ENCODE assay signal across 16 cellular contexts in the genomic region with DNA sequence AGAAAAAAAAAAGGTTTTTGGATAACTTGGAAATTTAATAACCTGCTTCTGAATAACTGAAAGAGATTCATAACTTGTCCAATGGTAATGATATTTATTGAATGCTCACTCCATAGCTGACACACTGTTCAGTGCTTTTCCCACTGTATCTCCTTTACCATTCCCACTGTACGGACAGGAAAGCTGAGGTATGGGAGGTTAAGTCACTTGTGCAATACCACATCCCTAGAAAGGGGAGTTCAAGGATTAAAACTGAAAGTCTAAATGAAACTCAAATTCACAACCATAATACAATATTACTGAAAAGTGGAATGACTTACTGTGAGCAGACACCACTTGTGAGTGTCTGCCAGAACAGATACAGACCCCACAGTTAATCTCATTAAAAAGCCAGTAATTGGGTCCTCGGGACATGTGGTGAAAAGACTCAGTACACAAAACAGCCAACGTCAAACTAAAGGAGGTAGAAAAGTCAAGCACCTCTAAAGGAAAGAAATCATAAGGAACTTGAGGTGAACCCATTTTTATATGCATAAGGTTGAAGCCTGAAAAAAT. TPM values are rescaled to one million over a fixed set of nuclear protein-coding genes. Genes with fewer than 3 reads are reported as not detected.
A peak's percentile ranks its signal among the peaks of the same experiment; 100 is the strongest.
DNase-seq lines count a peak whose midpoint lies in the region; ATAC-seq, FAIRE-seq and TF ChIP-seq lines count a peak whose summit lies in the region.
"Had no signal": no experiment of that assay in that cellular context is flagged by ENCODE, and none has a peak within 500 bp of the region (broad histone marks: within the 10 kb centered on the region; RNA-seq: fewer than 3 reads in every experiment).

No MANE protein-coding gene starts in this region.

- no peaks in the 10 kb centered on the region for H3K9me3 ChIP-seq in A549
- H3K9me3 ChIP-seq in neural progenitor cell (ENCODE audit: low read depth): no peaks in the 10 kb centered on the region
- H3K9me3 ChIP-seq: HAP-1 had no signal

- no peaks in the 10 kb centered on the region for H4K20me1 ChIP-seq in neural progenitor cell (ENCODE audit: low read depth)

- H3K4me1 ChIP-seq in A549 (peaks cover 41% of the 10 kb centered on the region), neural progenitor cell (no peaks in the 10 kb centered on the region)
- H3K4me1 ChIP-seq: HAP-1 had no signal

- TF ChIP-seq EP300 in A549 (IDR thresholded peaks at IDR 0.05): no peak

- POLR2A ChIA-PET in A549 (lab: Yijun Ruan, JAX): no interaction called here

- WGBS in A549 (ENCODE audit: missing lambda C conversion rate): 82% methylated on average over 3 of the region's 3 CpGs

- TF ChIP-seq POLR2A in A549 (IDR thresholded peaks at IDR 0.05; ENCODE audit: low read length): no peak

- DNase-seq in A549 (ENCODE audit: low read depth in 1 of 2, low spot score in 1 of 2) (no peak), NCI-H524 (lab: John Stamatoyannopoulos, UW) (peak; percentile 16 to 56), SK-N-DZ (ENCODE audit: low spot score) (peak; percentile 93), left kidney (ENCODE audit: low read depth, low spot score) (peak; percentile 17), NOMO-1 (lab: John Stamatoyannopoulos, UW; ENCODE audit: unreplicated experiment in 2 of 2) (no peak), neural progenitor cell (ENCODE audit: low spot score) (no peak), RKO (ENCODE audit: low spot score) (no peak)
- DNase-seq: 8988T; ACHN; C1 segment of cervical spinal cord; Calu3; CD4-positive, alpha-beta T cell; DMS 273 treated with DMSO at 0.1 percent for 48 hours; GOT3 had no signal

- FAIRE-seq in A549 (lab: Jason Lieb, UNC): no peak
- FAIRE-seq: GM19239 had no signal

- no peak overlapping the region for H2AFZ ChIP-seq in neural progenitor cell (replicated peaks)

- no peak overlapping the region for H3K4me2 ChIP-seq in A549
- no peak overlapping the region for H3K4me2 ChIP-seq in neural progenitor cell

- no peak overlapping the region for H3K9ac ChIP-seq in neural progenitor cell

- H3K27me3 ChIP-seq in neural progenitor cell: no peaks in the 10 kb centered on the region

- H3K36me3 Mint-ChIP-seq in neural progenitor cell: no peaks in the 10 kb centered on the region

- H3K9me3 Mint-ChIP-seq in neural progenitor cell: no peaks in the 10 kb centered on the region
- H3K9me3 Mint-ChIP-seq: CD4-positive, alpha-beta T cell had no signal

- no peak overlapping the region for H3K4me3 ChIP-seq in A549
- no peak overlapping the region for H3K4me3 ChIP-seq in neural progenitor cell
- H3K4me3 ChIP-seq: HAP-1 had no signal

- TF ChIP-seq CTCF in A549 (IDR thresholded peaks at IDR 0.05): no peak
- no peak for TF ChIP-seq CTCF in neural progenitor cell (IDR thresholded peaks at IDR 0.05)

- TF ChIP-seq RAD21 in A549 (conservative IDR thresholded peaks at IDR 0.05 in 1 of 2, IDR thresholded peaks at IDR 0.05 in 1 of 2): no peak

- H3F3A ChIP-seq in neural progenitor cell (ENCODE audit: low read depth): no peaks in the 10 kb centered on the region

- H3K79me2 ChIP-seq in neural progenitor cell (ENCODE audit: low read depth): no peaks in the 10 kb centered on the region

- ATAC-seq in A549: no peak

- no peaks in the 10 kb centered on the region for H3K36me3 ChIP-seq in neural progenitor cell
- H3K36me3 ChIP-seq: HAP-1 had no signal

- CTCF ChIA-PET in A549 (lab: Yijun Ruan, JAX): no interaction called here

- H3K27ac ChIP-seq in A549 (peak overlapping the region; percentile 72 to 78; a peak in 5 of 6 replicates), neural progenitor cell (no peak overlapping the region)

- no peak overlapping the region for H3K27ac Mint-ChIP-seq in neural progenitor cell
- H3K27ac Mint-ChIP-seq: CD4-positive, alpha-beta T cell had no signal

- H3K4me3 Mint-ChIP-seq in neural progenitor cell: no peak overlapping the region
- H3K4me3 Mint-ChIP-seq: CD4-positive, alpha-beta T cell had no signal

- H3K27me3 Mint-ChIP-seq in neural progenitor cell (ENCODE audit: insufficient read depth, low read depth): peaks cover 2% of the 10 kb centered on the region

- no peaks in the 10 kb centered on the region for H3K4me1 Mint-ChIP-seq in neural progenitor cell

TF ChIP-seq in A549, 52 proteins besides CTCF, POLR2A, EP300 and RAD21:
- no peak for TF ChIP-seq NR3C1 (IDR thresholded peaks at IDR 0.05)
- TF ChIP-seq, protein P1, sequence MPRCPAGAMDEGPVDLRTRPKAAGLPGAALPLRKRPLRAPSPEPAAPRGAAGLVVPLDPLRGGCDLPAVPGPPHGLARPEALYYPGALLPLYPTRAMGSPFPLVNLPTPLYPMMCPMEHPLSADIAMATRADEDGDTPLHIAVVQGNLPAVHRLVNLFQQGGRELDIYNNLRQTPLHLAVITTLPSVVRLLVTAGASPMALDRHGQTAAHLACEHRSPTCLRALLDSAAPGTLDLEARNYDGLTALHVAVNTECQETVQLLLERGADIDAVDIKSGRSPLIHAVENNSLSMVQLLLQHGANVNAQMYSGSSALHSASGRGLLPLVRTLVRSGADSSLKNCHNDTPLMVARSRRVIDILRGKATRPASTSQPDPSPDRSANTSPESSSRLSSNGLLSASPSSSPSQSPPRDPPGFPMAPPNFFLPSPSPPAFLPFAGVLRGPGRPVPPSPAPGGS (IDR thresholded peaks at IDR 0.05): no peak
- TF ChIP-seq HEYL (CRISPR knock-in tag; IDR thresholded peaks at IDR 0.05): no peak
- TF ChIP-seq BHLHE40 (IDR thresholded peaks at IDR 0.05; ENCODE audit: low read depth, low read length): no peak
- no peak for TF ChIP-seq FOXS1 (CRISPR knock-in tag; IDR thresholded peaks at IDR 0.05)
- TF ChIP-seq, protein P2, sequence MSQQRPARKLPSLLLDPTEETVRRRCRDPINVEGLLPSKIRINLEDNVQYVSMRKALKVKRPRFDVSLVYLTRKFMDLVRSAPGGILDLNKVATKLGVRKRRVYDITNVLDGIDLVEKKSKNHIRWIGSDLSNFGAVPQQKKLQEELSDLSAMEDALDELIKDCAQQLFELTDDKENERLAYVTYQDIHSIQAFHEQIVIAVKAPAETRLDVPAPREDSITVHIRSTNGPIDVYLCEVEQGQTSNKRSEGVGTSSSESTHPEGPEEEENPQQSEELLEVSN (IDR thresholded peaks at IDR 0.05; ENCODE audit: borderline replicate concordance, low read depth): no peak
- no peak for TF ChIP-seq TFCP2L1 (CRISPR knock-in tag; IDR thresholded peaks at IDR 0.05)
- no peak for TF ChIP-seq NFE2L2 (conservative IDR thresholded peaks at IDR 0.05; ENCODE audit: low read length)
- no peak for TF ChIP-seq FOSB (CRISPR knock-in tag; IDR thresholded peaks at IDR 0.05)

RNA-seq across cellular contexts. Expression of gene RHOBTB1, which starts 13.8 kb away (rescaled TPM):
- polyA plus RNA-seq in A549 (2011; rRNA removed) (24.7 TPM in 2 replicates), A549 (2017; fragmentation: RNase III; extraction: RNeasy Plus Mini Kit Qiagen cat#74134 plus additional on column Dnase treatment) (5.3 to 6.6 TPM (median 5.7 TPM) in 3 replicates)
- 4.3 and 4.9 TPM in 2 replicates for polyA plus RNA-seq in A549 (2012; cell fraction: cytosol; rRNA removed)
- polyA plus RNA-seq in A549 (2012; cell fraction: nucleus; rRNA removed): 2.6 and 4.2 TPM in 2 replicates
- polyA minus RNA-seq in A549 (2011; rRNA and poly(A)+ RNA removed): 19.1 and 23.7 TPM in 2 replicates
- 41.8 and 48.5 TPM in 2 replicates for polyA plus RNA-seq in SK-N-DZ (2014; cell fraction: cytosol; rRNA removed)
- 66.6 and 67.1 TPM in 2 replicates for polyA plus RNA-seq in SK-N-DZ (2014; cell fraction: nucleus; rRNA removed)
- 15.1 and 21.5 TPM in 2 replicates for total RNA-seq in neural progenitor cell (ENCODE audit: low replicate concordance)
- total RNA-seq: CD4-positive, alpha-beta T cell had no signal

Comparison
In these comparisons a context has a peak if more than half of its experiments do, and no peak if none do; other contexts are left out.
1. DNase-seq: peak in NCI-H524 (2 of 2), SK-N-DZ (single experiment) and left kidney (single experiment); none in A549 (0 of 2), NOMO-1 (0 of 2), neural progenitor cell (single experiment) and RKO (single experiment).